29 cellular contexts compared by ENCODE assay signal in the genomic region with DNA sequence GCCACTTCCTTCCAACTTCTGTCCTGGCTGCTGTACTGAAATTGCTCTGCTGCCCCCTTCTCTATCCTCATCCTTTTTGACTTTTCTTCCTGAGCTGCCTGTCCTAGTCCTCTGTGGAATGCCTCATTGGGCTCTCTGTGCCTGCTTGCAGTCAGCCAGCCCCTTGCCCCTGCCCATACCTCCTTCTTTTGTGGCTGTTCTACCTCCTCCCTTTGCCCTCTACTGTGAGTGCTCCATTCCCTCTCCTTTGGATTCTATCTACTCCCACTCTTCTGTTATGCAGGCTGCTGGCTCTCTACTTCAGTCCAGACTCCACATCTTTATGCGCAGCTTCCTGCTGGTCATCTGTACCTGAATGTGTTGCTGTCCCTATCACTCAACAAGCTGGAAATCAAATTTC. TPM values are rescaled to one million over a fixed set of nuclear protein-coding genes. Genes with fewer than 3 reads are reported as not detected.
"Had no signal": no experiment of that assay in that cellular context is flagged by ENCODE, and none has a peak within 500 bp of the region (broad histone marks: within the 10 kb centered on the region; RNA-seq: fewer than 3 reads in every experiment).

No MANE protein-coding gene starts in this region.

- H3K4me1 Mint-ChIP-seq: activated CD4-positive, alpha-beta memory T cell treated with anti-CD3 and anti-CD28 coated beads, Interleukin-2, amount 10 ng/mL, durations not matched to agents 7 days and 5 days; activated CD4-positive, alpha-beta T cell treated with anti-CD3 and anti-CD28 coated beads, Interleukin-2, amount 10 ng/mL, durations not matched to agents 7 days and 5 days; activated naive CD4-positive, alpha-beta T cell treated with anti-CD3 and anti-CD28 coated beads, Interleukin-2, amount 10 ng/mL, durations not matched to agents 7 days and 5 days; activated naive CD8-positive, alpha-beta T cell treated with anti-CD3 and anti-CD28 coated beads, Interleukin-2, amount 10 ng/mL, durations not matched to agents 7 days and 5 days; central memory CD8-positive, alpha-beta T cell had no signal

- H3K36me3 Mint-ChIP-seq: activated naive CD4-positive, alpha-beta T cell treated with anti-CD3 and anti-CD28 coated beads, Interleukin-2, amount 10 ng/mL, durations not matched to agents 7 days and 5 days; activated naive CD4-positive, alpha-beta T cell treated with anti-CD3 and anti-CD28 coated beads, Interleukin-2, amount 50 U/mL, for 72 hours; activated naive CD8-positive, alpha-beta T cell treated with anti-CD3 and anti-CD28 coated beads, Interleukin-2, amount 10 ng/mL, durations not matched to agents 7 days and 5 days had no signal

- H3K9me3 Mint-ChIP-seq: activated CD4-positive, alpha-beta memory T cell treated with anti-CD3 and anti-CD28 coated beads, Interleukin-2, amount 10 ng/mL, durations not matched to agents 7 days and 5 days; activated CD4-positive, alpha-beta T cell treated with anti-CD3 and anti-CD28 coated beads, Interleukin-2, amount 10 ng/mL, durations not matched to agents 7 days and 5 days; activated naive CD4-positive, alpha-beta T cell treated with anti-CD3 and anti-CD28 coated beads, Interleukin-2, amount 10 ng/mL, durations not matched to agents 7 days and 5 days; activated naive CD4-positive, alpha-beta T cell treated with anti-CD3 and anti-CD28 coated beads, Interleukin-2, amount 50 U/mL, for 72 hours; activated naive CD8-positive, alpha-beta T cell treated with anti-CD3 and anti-CD28 coated beads, Interleukin-2, amount 10 ng/mL, durations not matched to agents 7 days and 5 days; activated T-cell treated with anti-CD3 and anti-CD28 coated beads, Interleukin-2, amount 50 U/mL, for 24 hours; activated T-cell treated with anti-CD3 and anti-CD28 coated beads, Interleukin-2, amount 50 U/mL, for 72 hours; central memory CD8-positive, alpha-beta T cell; dendritic cell treated with granulocyte-macrophage colony-stimulating factor and Interleukin-4, amounts not matched to agents 40 ng/mL and 50 ng/mL, for 4 days had no signal

- FAIRE-seq: bronchial epithelial cell had no signal

- H3K4me3 Mint-ChIP-seq: activated CD4-positive, alpha-beta memory T cell treated with anti-CD3 and anti-CD28 coated beads, Interleukin-2, amount 10 ng/mL, durations not matched to agents 7 days and 5 days; activated CD4-positive, alpha-beta T cell treated with anti-CD3 and anti-CD28 coated beads, Interleukin-2, amount 10 ng/mL, durations not matched to agents 7 days and 5 days; activated naive CD4-positive, alpha-beta T cell treated with anti-CD3 and anti-CD28 coated beads, Interleukin-2, amount 10 ng/mL, durations not matched to agents 7 days and 5 days; activated naive CD8-positive, alpha-beta T cell treated with anti-CD3 and anti-CD28 coated beads, Interleukin-2, amount 10 ng/mL, durations not matched to agents 7 days and 5 days; activated T-cell treated with anti-CD3 and anti-CD28 coated beads, Interleukin-2, amount 50 U/mL, for 24 hours; activated T-cell treated with anti-CD3 and anti-CD28 coated beads, Interleukin-2, amount 50 U/mL, for 72 hours; central memory CD8-positive, alpha-beta T cell; dendritic cell treated with granulocyte-macrophage colony-stimulating factor and Interleukin-4, amounts not matched to agents 40 ng/mL and 50 ng/mL, for 4 days; endodermal cell had no signal

- H3K27ac Mint-ChIP-seq: activated CD4-positive, alpha-beta memory T cell treated with anti-CD3 and anti-CD28 coated beads, Interleukin-2, amount 10 ng/mL, durations not matched to agents 7 days and 5 days; activated CD4-positive, alpha-beta T cell treated with anti-CD3 and anti-CD28 coated beads, Interleukin-2, amount 10 ng/mL, durations not matched to agents 7 days and 5 days; activated naive CD4-positive, alpha-beta T cell treated with anti-CD3 and anti-CD28 coated beads, Interleukin-2, amount 10 ng/mL, durations not matched to agents 7 days and 5 days; activated naive CD4-positive, alpha-beta T cell treated with anti-CD3 and anti-CD28 coated beads, Interleukin-2, amount 50 U/mL, for 72 hours; activated naive CD8-positive, alpha-beta T cell treated with anti-CD3 and anti-CD28 coated beads, Interleukin-2, amount 10 ng/mL, durations not matched to agents 7 days and 5 days; activated T-cell treated with anti-CD3 and anti-CD28 coated beads, Interleukin-2, amount 50 U/mL, for 24 hours; activated T-cell treated with anti-CD3 and anti-CD28 coated beads, Interleukin-2, amount 50 U/mL, for 72 hours; dendritic cell treated with granulocyte-macrophage colony-stimulating factor and Interleukin-4, amounts not matched to agents 40 ng/mL and 50 ng/mL, for 4 days; endodermal cell had no signal

- ATAC-seq: activated naive CD4-positive, alpha-beta T cell treated with anti-CD3 and anti-CD28 coated beads, Interleukin-2, amount 50 U/mL, for 72 hours; activated T-cell treated with anti-CD3 and anti-CD28 coated beads, Interleukin-2, amount 50 U/mL, for 72 hours; esophagus mucosa; foreskin keratinocyte; gastrocnemius medialis; heart left ventricle had no signal

- H3K27ac ChIP-seq: ascending aorta, brain microvascular endothelial cell, coronary artery, dorsolateral prefrontal cortex, foreskin keratinocyte, gastrocnemius medialis, heart left ventricle had no signal

- H3K36me3 ChIP-seq: ascending aorta, brain microvascular endothelial cell, gastrocnemius medialis, heart left ventricle had no signal

- H3K4me1 ChIP-seq: foreskin keratinocyte, gastrocnemius medialis had no signal

- H3K9me3 ChIP-seq: gastrocnemius medialis had no signal

- DNase-seq: activated CD4-positive, alpha-beta memory T cell treated with anti-CD3 and anti-CD28 coated beads, Interleukin-2, amount 10 ng/mL, durations not matched to agents 7 days and 5 days; activated CD4-positive, alpha-beta T cell treated with anti-CD3 and anti-CD28 coated beads for 1 hour; activated CD4-positive, alpha-beta T cell treated with anti-CD3 and anti-CD28 coated beads for 4 hours; activated CD4-positive, alpha-beta T cell treated with anti-CD3 and anti-CD28 coated beads, Interleukin-2, amount 10 ng/mL, durations not matched to agents 7 days and 5 days; activated CD4-positive, alpha-beta T cell treated with anti-CD3 and anti-CD28 coated beads, Interleukin-2, amount 50 U/mL, for 4 hours; activated CD8-positive, alpha-beta memory T cell treated with anti-CD3 and anti-CD28 coated beads, Interleukin-2, amount 50 U/mL, for 48 hours; activated gamma-delta T cell; activated naive CD4-positive, alpha-beta T cell; activated naive CD4-positive, alpha-beta T cell treated with anti-CD3 and anti-CD28 coated beads, Interleukin-2, amount 10 ng/mL, durations not matched to agents 7 days and 5 days; activated naive CD8-positive, alpha-beta T cell treated with anti-CD3 and anti-CD28 coated beads, Interleukin-2, amount 10 ng/mL, durations not matched to agents 7 days and 5 days; activated T-cell treated with anti-CD3 and anti-CD28 coated beads for 4 hours; activated T-cell treated with anti-CD3 and anti-CD28 coated beads, Interleukin-2, amount 50 U/mL, for 24 hours; activated T-cell treated with anti-CD3 and anti-CD28 coated beads, Interleukin-2, amount 50 U/mL, for 72 hours; brain microvascular endothelial cell; dorsolateral prefrontal cortex; effector memory CD4-positive, alpha-beta T cell; endodermal cell; foreskin keratinocyte; gastrocnemius medialis; glutamatergic neuron; heart left ventricle; T-helper 2 cell had no signal

- H3K4me3 ChIP-seq: ascending aorta, coronary artery, dorsolateral prefrontal cortex, gastrocnemius medialis, heart left ventricle had no signal

- H3K27me3 ChIP-seq: ascending aorta, brain microvascular endothelial cell, dorsolateral prefrontal cortex had no signal

RNA-seq across cellular contexts. Expression of a gene that starts 8.4 kb away (rescaled TPM):
- total RNA-seq: activated naive CD8-positive, alpha-beta T cell treated with anti-CD3 and anti-CD28 coated beads, Interleukin-2, amount 10 ng/mL, durations not matched to agents 7 days and 5 days had no signal

RNA-seq across cellular contexts. Expression of a gene that starts 54.2 kb away (rescaled TPM):
- total RNA-seq: activated CD4-positive, alpha-beta memory T cell treated with anti-CD3 and anti-CD28 coated beads, Interleukin-2, amount 10 ng/mL, durations not matched to agents 7 days and 5 days; activated CD4-positive, alpha-beta T cell treated with anti-CD3 and anti-CD28 coated beads, Interleukin-2, amount 10 ng/mL, durations not matched to agents 7 days and 5 days; activated T-cell treated with anti-CD3 and anti-CD28 coated beads, Interleukin-2, amount 50 U/mL, for 72 hours; bronchial epithelial cell had no signal
